In genomic region chr6:108558372-108559096, GRCh38 we compare ENCODE assay signal across 1 cellular context.
TF ChIP-seq lines count a peak whose summit lies in the region.

No MANE protein-coding gene starts in this region.

TF ChIP-seq in HEK293, 187 proteins besides CTCF, POLR2A, EP300 and RAD21 (continued from another document and continues in another):
- TF ChIP-seq, protein P1, sequence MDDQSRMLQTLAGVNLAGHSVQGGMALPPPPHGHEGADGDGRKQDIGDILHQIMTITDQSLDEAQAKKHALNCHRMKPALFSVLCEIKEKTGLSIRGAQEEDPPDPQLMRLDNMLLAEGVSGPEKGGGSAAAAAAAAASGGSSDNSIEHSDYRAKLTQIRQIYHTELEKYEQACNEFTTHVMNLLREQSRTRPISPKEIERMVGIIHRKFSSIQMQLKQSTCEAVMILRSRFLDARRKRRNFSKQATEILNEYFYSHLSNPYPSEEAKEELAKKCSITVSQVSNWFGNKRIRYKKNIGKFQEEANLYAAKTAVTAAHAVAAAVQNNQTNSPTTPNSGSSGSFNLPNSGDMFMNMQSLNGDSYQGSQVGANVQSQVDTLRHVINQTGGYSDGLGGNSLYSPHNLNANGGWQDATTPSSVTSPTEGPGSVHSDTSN (CRISPR knock-in tag; IDR thresholded peaks at IDR 0.05), result peak; percentile 99
- no peak for TF ChIP-seq ZBTB7A (tag by site-specific recombination; IDR thresholded peaks at IDR 0.05; ENCODE audit: low read depth)
- TF ChIP-seq SALL2 (tag by site-specific recombination; IDR thresholded peaks at IDR 0.05; ENCODE audit: borderline replicate concordance), result no peak
- no peak for TF ChIP-seq ZNF558 (tag by site-specific recombination; IDR thresholded peaks at IDR 0.05)
- TF ChIP-seq ZNF24 (tag by site-specific recombination; IDR thresholded peaks at IDR 0.05), result peak; percentile 56; the same call in 1 of the 2 replicates
- 0 out of 2 replicates have a peak, but pooled peaks have one; percentile 36 for TF ChIP-seq ZFP37 (tag by site-specific recombination; IDR thresholded peaks at IDR 0.05)
- TF ChIP-seq ZNF843 (tag by site-specific recombination; IDR thresholded peaks at IDR 0.05), result peak; percentile 57; the same call in 1 of the 2 replicates
- TF ChIP-seq ZNF768 (tag by site-specific recombination; IDR thresholded peaks at IDR 0.05), result no peak
- TF ChIP-seq ZNF366 (tag by site-specific recombination; conservative IDR thresholded peaks at IDR 0.05), result no peak
- no peak for TF ChIP-seq ZBTB1 (tag by site-specific recombination; IDR thresholded peaks at IDR 0.05)
- no peak for TF ChIP-seq ZNF624 (tag by site-specific recombination; IDR thresholded peaks at IDR 0.05)
- TF ChIP-seq ZNF214 (tag by site-specific recombination; IDR thresholded peaks at IDR 0.05; ENCODE audit: borderline replicate concordance), result no peak
- TF ChIP-seq ZNF621 (tag by site-specific recombination; IDR thresholded peaks at IDR 0.05), result no peak
- TF ChIP-seq ZNF2 (tag by site-specific recombination; IDR thresholded peaks at IDR 0.05), result peak; percentile 58; the same call in 1 of the 2 replicates
- 0 out of 2 replicates have a peak, but pooled peaks have one; percentile 14 for TF ChIP-seq ZNF610 (tag by site-specific recombination; IDR thresholded peaks at IDR 0.05; ENCODE audit: borderline replicate concordance)
- TF ChIP-seq ZNF221 (tag by site-specific recombination; IDR thresholded peaks at IDR 0.05; ENCODE audit: borderline replicate concordance), result no peak
- TF ChIP-seq ZNF350 (tag by site-specific recombination; IDR thresholded peaks at IDR 0.05), result no peak
- TF ChIP-seq ZNF585B (tag by site-specific recombination; IDR thresholded peaks at IDR 0.05), result no peak
- TF ChIP-seq ZBTB26 (tag by site-specific recombination; optimal IDR thresholded peaks at IDR 0.05), result peak; percentile 81
- TF ChIP-seq AEBP2 (tag by site-specific recombination; IDR thresholded peaks at IDR 0.05; ENCODE audit: borderline replicate concordance), result no peak
- TF ChIP-seq ZNF324 (tag by site-specific recombination; IDR thresholded peaks at IDR 0.05), result peak; percentile 83
- no peak for TF ChIP-seq ZNF155 (tag by site-specific recombination; IDR thresholded peaks at IDR 0.05)
- TF ChIP-seq ZNF571 (tag by site-specific recombination; IDR thresholded peaks at IDR 0.05), result no peak
- 0 out of 2 replicates have a peak, but pooled peaks have one; percentile 19 for TF ChIP-seq ZNF10 (tag by site-specific recombination; IDR thresholded peaks at IDR 0.05)
- TF ChIP-seq, protein P2, sequence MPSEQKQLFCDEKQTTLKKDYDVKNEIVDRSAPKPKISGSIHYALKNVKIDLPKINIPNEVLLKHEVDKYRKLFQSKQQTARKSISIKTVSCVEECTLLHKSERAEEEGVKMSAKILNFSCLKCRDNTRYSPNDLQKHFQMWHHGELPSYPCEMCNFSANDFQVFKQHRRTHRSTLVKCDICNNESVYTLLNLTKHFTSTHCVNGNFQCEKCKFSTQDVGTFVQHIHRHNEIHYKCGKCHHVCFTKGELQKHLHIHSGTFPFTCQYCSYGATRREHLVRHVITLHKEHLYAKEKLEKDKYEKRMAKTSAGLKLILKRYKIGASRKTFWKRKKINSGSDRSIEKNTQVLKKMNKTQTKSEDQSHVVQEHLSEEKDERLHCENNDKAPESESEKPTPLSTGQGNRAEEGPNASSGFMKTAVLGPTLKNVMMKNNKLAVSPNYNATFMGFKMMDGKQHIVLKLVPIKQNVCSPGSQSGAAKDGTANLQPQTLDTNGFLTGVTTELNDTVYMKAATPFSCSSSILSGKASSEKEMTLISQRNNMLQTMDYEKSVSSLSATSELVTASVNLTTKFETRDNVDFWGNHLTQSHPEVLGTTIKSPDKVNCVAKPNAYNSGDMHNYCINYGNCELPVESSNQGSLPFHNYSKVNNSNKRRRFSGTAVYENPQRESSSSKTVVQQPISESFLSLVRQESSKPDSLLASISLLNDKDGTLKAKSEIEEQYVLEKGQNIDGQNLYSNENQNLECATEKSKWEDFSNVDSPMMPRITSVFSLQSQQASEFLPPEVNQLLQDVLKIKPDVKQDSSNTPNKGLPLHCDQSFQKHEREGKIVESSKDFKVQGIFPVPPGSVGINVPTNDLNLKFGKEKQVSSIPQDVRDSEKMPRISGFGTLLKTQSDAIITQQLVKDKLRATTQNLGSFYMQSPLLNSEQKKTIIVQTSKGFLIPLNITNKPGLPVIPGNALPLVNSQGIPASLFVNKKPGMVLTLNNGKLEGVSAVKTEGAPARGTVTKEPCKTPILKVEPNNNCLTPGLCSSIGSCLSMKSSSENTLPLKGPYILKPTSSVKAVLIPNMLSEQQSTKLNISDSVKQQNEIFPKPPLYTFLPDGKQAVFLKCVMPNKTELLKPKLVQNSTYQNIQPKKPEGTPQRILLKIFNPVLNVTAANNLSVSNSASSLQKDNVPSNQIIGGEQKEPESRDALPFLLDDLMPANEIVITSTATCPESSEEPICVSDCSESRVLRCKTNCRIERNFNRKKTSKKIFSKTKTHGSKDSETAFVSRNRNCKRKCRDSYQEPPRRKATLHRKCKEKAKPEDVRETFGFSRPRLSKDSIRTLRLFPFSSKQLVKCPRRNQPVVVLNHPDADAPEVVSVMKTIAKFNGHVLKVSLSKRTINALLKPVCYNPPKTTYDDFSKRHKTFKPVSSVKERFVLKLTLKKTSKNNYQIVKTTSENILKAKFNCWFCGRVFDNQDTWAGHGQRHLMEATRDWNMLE (tag by site-specific recombination; conservative IDR thresholded peaks at IDR 0.05; ENCODE audit: low read depth), result no peak
- TF ChIP-seq SP3 (tag by site-specific recombination; IDR thresholded peaks at IDR 0.05), result peak; percentile 97
- TF ChIP-seq, protein P3, sequence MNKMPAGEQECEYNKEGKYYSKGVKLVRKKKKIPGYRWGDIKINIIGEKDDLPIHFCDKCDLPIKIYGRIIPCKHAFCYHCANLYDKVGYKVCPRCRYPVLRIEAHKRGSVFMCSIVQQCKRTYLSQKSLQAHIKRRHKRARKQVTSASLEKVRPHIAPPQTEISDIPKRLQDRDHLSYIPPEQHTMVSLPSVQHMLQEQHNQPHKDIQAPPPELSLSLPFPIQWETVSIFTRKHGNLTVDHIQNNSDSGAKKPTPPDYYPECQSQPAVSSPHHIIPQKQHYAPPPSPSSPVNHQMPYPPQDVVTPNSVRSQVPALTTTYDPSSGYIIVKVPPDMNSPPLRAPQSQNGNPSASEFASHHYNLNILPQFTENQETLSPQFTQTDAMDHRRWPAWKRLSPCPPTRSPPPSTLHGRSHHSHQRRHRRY (tag by site-specific recombination; IDR thresholded peaks at IDR 0.05), result no peak
- TF ChIP-seq ZNF362 (tag by site-specific recombination; IDR thresholded peaks at IDR 0.05), result no peak
- no peak for TF ChIP-seq ZNF433 (tag by site-specific recombination; IDR thresholded peaks at IDR 0.05; ENCODE audit: low read depth)
- no peak for TF ChIP-seq ZNF416 (tag by site-specific recombination; IDR thresholded peaks at IDR 0.05)
- TF ChIP-seq ZNF341 (tag by site-specific recombination; IDR thresholded peaks at IDR 0.05; ENCODE audit: low read depth), result peak; percentile 59; the same call in 1 of the 2 replicates
- no peak; the same call in 1 of the 2 replicates for TF ChIP-seq ZNF548 (tag by site-specific recombination; IDR thresholded peaks at IDR 0.05)
- TF ChIP-seq ZNF626 (tag by site-specific recombination; IDR thresholded peaks at IDR 0.05), result no peak
- TF ChIP-seq ZNF280C (tag by site-specific recombination; IDR thresholded peaks at IDR 0.05), result no peak
- TF ChIP-seq, protein P4, sequence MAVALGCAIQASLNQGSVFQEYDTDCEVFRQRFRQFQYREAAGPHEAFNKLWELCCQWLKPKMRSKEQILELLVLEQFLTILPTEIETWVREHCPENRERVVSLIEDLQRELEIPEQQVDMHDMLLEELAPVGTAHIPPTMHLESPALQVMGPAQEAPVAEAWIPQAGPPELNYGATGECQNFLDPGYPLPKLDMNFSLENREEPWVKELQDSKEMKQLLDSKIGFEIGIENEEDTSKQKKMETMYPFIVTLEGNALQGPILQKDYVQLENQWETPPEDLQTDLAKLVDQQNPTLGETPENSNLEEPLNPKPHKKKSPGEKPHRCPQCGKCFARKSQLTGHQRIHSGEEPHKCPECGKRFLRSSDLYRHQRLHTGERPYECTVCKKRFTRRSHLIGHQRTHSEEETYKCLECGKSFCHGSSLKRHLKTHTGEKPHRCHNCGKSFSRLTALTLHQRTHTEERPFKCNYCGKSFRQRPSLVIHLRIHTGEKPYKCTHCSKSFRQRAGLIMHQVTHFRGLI (tag by site-specific recombination; IDR thresholded peaks at IDR 0.05), result peak; percentile 65
- no peak for TF ChIP-seq ZNF311 (tag by site-specific recombination; IDR thresholded peaks at IDR 0.05; ENCODE audit: borderline replicate concordance)
- no peak for TF ChIP-seq HOXA7 (CRISPR knock-in tag; IDR thresholded peaks at IDR 0.05; ENCODE audit: borderline replicate concordance)
- no peak for TF ChIP-seq ZNF747 (tag by site-specific recombination; IDR thresholded peaks at IDR 0.05)
- no peak for TF ChIP-seq ZNF292 (tag by site-specific recombination; IDR thresholded peaks at IDR 0.05; ENCODE audit: borderline replicate concordance, low read depth)
- no peak; the same call in 1 of the 2 replicates for TF ChIP-seq GLI4 (tag by site-specific recombination; IDR thresholded peaks at IDR 0.05)
- no peak for TF ChIP-seq ZNF18 (tag by site-specific recombination; IDR thresholded peaks at IDR 0.05)
- TF ChIP-seq GLI2 (tag by site-specific recombination; IDR thresholded peaks at IDR 0.05; ENCODE audit: borderline replicate concordance, low read depth), result no peak
- TF ChIP-seq ZNF239 (tag by site-specific recombination; IDR thresholded peaks at IDR 0.05), result no peak; the same call in 1 of the 2 replicates
- TF ChIP-seq ZNF391 (tag by site-specific recombination; IDR thresholded peaks at IDR 0.05; ENCODE audit: borderline replicate concordance, low read depth), result no peak; the same call in 1 of the 2 replicates
- TF ChIP-seq ZNF132 (tag by site-specific recombination; IDR thresholded peaks at IDR 0.05; ENCODE audit: borderline replicate concordance), result no peak
- TF ChIP-seq ZBTB48 (tag by site-specific recombination; IDR thresholded peaks at IDR 0.05), result no peak
- TF ChIP-seq, protein P5, sequence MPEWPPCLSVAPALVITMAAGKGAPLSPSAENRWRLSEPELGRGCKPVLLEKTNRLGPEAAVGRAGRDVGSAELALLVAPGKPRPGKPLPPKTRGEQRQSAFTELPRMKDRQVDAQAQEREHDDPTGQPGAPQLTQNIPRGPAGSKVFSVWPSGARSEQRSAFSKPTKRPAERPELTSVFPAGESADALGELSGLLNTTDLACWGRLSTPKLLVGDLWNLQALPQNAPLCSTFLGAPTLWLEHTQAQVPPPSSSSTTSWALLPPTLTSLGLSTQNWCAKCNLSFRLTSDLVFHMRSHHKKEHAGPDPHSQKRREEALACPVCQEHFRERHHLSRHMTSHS (tag by site-specific recombination; IDR thresholded peaks at IDR 0.05), result no peak
- no peak for TF ChIP-seq ZNF514 (tag by site-specific recombination; IDR thresholded peaks at IDR 0.05)
- no peak for TF ChIP-seq ZNF707 (tag by site-specific recombination; IDR thresholded peaks at IDR 0.05)
- no peak for TF ChIP-seq MYNN (tag by site-specific recombination; IDR thresholded peaks at IDR 0.05; ENCODE audit: borderline replicate concordance)
